Comparison of ENCODE assay signal across 14 cellular contexts in genomic region chr6:40138273-40138720, GRCh38.
A peak's percentile ranks its signal among the peaks of the same experiment; 100 is the strongest.
DNase-seq lines count a peak whose midpoint lies in the region; ATAC-seq, FAIRE-seq and TF ChIP-seq lines count a peak whose summit lies in the region.
"Had no signal": no experiment of that assay in that cellular context is flagged by ENCODE, and none has a peak within 500 bp of the region (broad histone marks: within the 10 kb centered on the region; RNA-seq: fewer than 3 reads in every experiment).

No MANE protein-coding gene starts in this region.

- BruUV-seq in HepG2 (replicated peaks; lab: Mats Ljungman, UMichigan): no TSS peak

- no peaks in the 10 kb centered on the region for H4K20me1 ChIP-seq in HepG2 (ENCODE audit: insufficient read depth, low read length)

- POLR2A ChIA-PET in HepG2 (lab: Yijun Ruan, JAX): no interaction called here

- CTCF ChIA-PET in HepG2 (lab: Yijun Ruan, JAX; ENCODE audit: low intra/inter-chr PET ratio, low total read pairs): no interaction called here

- DNase-seq in CD1c-positive myeloid dendritic cell (ENCODE audit: extremely low spot score) (peak; percentile 68), HepG2 (ENCODE audit: low spot score) (peak; percentile 90), G401 (ENCODE audit: low spot score) (no peak), cardiac septum (ENCODE audit: low spot score) (no peak), NCI-H187 treated with DMSO at 0.1 percent for 48 hours (lab: John Stamatoyannopoulos, UW) (no peak)
- DNase-seq: activated CD4-positive, alpha-beta memory T cell treated with anti-CD3 and anti-CD28 coated beads for 36 hours; COR-L47; dorsolateral prefrontal cortex; nucleus accumbens; spleen had no signal

- in situ Hi-C loops in HepG2 (cut with HindIII; ENCODE audit: extremely low pct_ligation_motif_present, low pct_unique_long_range_greater_than_20kb): no loop called here
- in situ Hi-C loops in G401 (cut with HindIII; ENCODE audit: low sequenced_read_pairs): no loop called here

- H3K79me2 ChIP-seq in HepG2 (ENCODE audit: insufficient read depth, low read length): no peaks in the 10 kb centered on the region

- no peak for TF ChIP-seq RAD21 in HepG2 (CRISPR knock-in tag; IDR thresholded peaks at IDR 0.05)

- H3K9ac ChIP-seq in HepG2 (ENCODE audit: insufficient read depth, low read depth, low read length): peak overlapping the region; percentile 34; the same call in 1 of the 2 replicates

- peak overlapping the region; percentile 82 for H2AFZ ChIP-seq in HepG2 (ENCODE audit: low read length)

- TF ChIP-seq CTCF in HepG2 (CRISPR knock-in tag; IDR thresholded peaks at IDR 0.05): no peak

- no peaks in the 10 kb centered on the region for H3K36me3 ChIP-seq in HepG2 (replicated peaks in 1 of 2; ENCODE audit: control insufficient read depth in 1 of 2, insufficient read depth in 2 of 2, low read length in 2 of 2)
- H3K36me3 ChIP-seq: spleen, suprapubic skin had no signal

- H3K4me3 ChIP-seq in HepG2 (replicated peaks in 1 of 3; ENCODE audit: insufficient read depth in 1 of 3, low read depth in 2 of 3, low read length in 3 of 3): peak overlapping the region; percentile 7 to 24 (median 20); a peak in 1 of 6 replicates
- H3K4me3 ChIP-seq: dorsolateral prefrontal cortex, spleen, suprapubic skin had no signal

- FAIRE-seq in HepG2 (lab: Jason Lieb, UNC): peak; percentile 88

- H3K4me1 ChIP-seq in HepG2 (ENCODE audit: insufficient read depth, low read length): peaks cover 30% of the 10 kb centered on the region
- H3K4me1 ChIP-seq: spleen, suprapubic skin had no signal

- peaks cover 50% of the 10 kb centered on the region for H3K9me3 ChIP-seq in HepG2 (ENCODE audit: low read length)
- H3K9me3 ChIP-seq: suprapubic skin had no signal

- ATAC-seq in GM19452 (IDR thresholded peaks at IDR 0.05; ENCODE audit: unreplicated experiment) (peak; percentile 60), HG03521 (IDR thresholded peaks at IDR 0.05; ENCODE audit: unreplicated experiment) (peak; percentile 42), HepG2 (peak; percentile 95), HG02571 (IDR thresholded peaks at IDR 0.05; ENCODE audit: unreplicated experiment) (no peak)

- H3K27ac ChIP-seq in HepG2 (ENCODE audit: extremely low read length, insufficient read depth, low read length): peak overlapping the region; percentile 39
- H3K27ac ChIP-seq: dorsolateral prefrontal cortex, spleen, suprapubic skin had no signal

- intact Hi-C loops in HepG2 (cut with micrococcal nuclease; ENCODE audit: unreplicated experiment) (no loop called here), cardiac septum (cut with DNase I) (no loop called here)

- no peak for TF ChIP-seq POLR2A in HepG2 (IDR thresholded peaks at IDR 0.05; ENCODE audit: insufficient read depth in 1 of 2, low read depth in 2 of 2, low read length in 2 of 2)

- peak overlapping the region; percentile 60 for H3K4me2 ChIP-seq in HepG2 (ENCODE audit: low read depth, low read length)

- WGBS in HepG2 (ENCODE audit: low lambda C conversion rate): 32% methylated on average over 4 of the region's 4 CpGs

- H3K27me3 ChIP-seq in HepG2 (ENCODE audit: control insufficient read depth in 1 of 2, insufficient read depth in 2 of 2, low read length in 2 of 2): no peaks in the 10 kb centered on the region
- H3K27me3 ChIP-seq: spleen, suprapubic skin had no signal

- TF ChIP-seq EP300 in HepG2 (IDR thresholded peaks at IDR 0.05; ENCODE audit: low read depth in 2 of 2, low read length in 2 of 2) (peak in 1 of 2 experiments; percentile 67; a peak in 2 of 4 replicates), HepG2 (CRISPR knock-in tag; IDR thresholded peaks at IDR 0.05; ENCODE audit: borderline replicate concordance) (peak; percentile 29; the same call in 1 of the 2 replicates)

TF ChIP-seq in HepG2, 621 proteins besides CTCF, POLR2A, EP300 and RAD21 (continues in another document):
- TF ChIP-seq ZNF510 (CRISPR knock-in tag; IDR thresholded peaks at IDR 0.05; ENCODE audit: low read depth) (0 out of 2 replicates have a peak, but pooled peaks have one; percentile 33), HIVEP1 (CRISPR knock-in tag; IDR thresholded peaks at IDR 0.05) (no peak), ZFP1 (CRISPR knock-in tag; IDR thresholded peaks at IDR 0.05) (0 out of 2 replicates have a peak, but pooled peaks have one; percentile 50), ZNF788 (CRISPR knock-in tag; IDR thresholded peaks at IDR 0.05; ENCODE audit: borderline replicate concordance) (peak; percentile 26; the same call in 1 of the 2 replicates), ZNF557 (CRISPR knock-in tag; IDR thresholded peaks at IDR 0.05) (0 out of 2 replicates have a peak, but pooled peaks have one; percentile 38), MEIS2 (CRISPR knock-in tag; IDR thresholded peaks at IDR 0.05) (peak; percentile 57; the same call in 1 of the 2 replicates), KLF13 (CRISPR knock-in tag; IDR thresholded peaks at IDR 0.05) (no peak), CEBPB (IDR thresholded peaks at IDR 0.05; ENCODE audit: borderline replicate concordance, low read depth, low read length) (peak; percentile 88), MIXL1 (CRISPR knock-in tag; IDR thresholded peaks at IDR 0.05) (no peak), ZGPAT (CRISPR knock-in tag; IDR thresholded peaks at IDR 0.05) (0 out of 2 replicates have a peak, but pooled peaks have one; percentile 42), HNRNPUL1 (IDR thresholded peaks at IDR 0.05; ENCODE audit: low read depth, low read length) (peak; percentile 74; the same call in 1 of the 2 replicates)
- TF ChIP-seq, protein P1, sequence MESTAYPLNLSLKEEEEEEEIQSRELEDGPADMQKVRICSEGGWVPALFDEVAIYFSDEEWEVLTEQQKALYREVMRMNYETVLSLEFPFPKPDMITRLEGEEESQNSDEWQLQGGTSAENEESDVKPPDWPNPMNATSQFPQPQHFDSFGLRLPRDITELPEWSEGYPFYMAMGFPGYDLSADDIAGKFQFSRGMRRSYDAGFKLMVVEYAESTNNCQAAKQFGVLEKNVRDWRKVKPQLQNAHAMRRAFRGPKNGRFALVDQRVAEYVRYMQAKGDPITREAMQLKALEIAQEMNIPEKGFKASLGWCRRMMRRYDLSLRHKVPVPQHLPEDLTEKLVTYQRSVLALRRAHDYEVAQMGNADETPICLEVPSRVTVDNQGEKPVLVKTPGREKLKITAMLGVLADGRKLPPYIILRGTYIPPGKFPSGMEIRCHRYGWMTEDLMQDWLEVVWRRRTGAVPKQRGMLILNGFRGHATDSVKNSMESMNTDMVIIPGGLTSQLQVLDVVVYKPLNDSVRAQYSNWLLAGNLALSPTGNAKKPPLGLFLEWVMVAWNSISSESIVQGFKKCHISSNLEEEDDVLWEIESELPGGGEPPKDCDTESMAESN (CRISPR knock-in tag; conservative IDR thresholded peaks at IDR 0.05): peak; percentile 70
- TF ChIP-seq, protein P2, sequence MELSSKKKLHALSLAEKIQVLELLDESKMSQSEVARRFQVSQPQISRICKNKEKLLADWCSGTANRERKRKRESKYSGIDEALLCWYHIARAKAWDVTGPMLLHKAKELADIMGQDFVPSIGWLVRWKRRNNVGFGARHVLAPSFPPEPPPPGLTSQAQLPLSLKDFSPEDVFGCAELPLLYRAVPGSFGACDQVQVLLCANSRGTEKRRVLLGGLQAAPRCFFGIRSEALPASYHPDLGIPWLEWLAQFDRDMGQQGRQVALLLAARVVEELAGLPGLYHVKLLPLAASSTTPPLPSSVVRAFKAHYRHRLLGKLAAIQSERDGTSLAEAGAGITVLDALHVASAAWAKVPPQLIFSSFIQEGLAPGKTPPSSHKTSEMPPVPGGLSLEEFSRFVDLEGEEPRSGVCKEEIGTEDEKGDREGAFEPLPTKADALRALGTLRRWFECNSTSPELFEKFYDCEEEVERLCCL (CRISPR knock-in tag; IDR thresholded peaks at IDR 0.05; ENCODE audit: borderline replicate concordance): no peak
- TF ChIP-seq, protein P3, sequence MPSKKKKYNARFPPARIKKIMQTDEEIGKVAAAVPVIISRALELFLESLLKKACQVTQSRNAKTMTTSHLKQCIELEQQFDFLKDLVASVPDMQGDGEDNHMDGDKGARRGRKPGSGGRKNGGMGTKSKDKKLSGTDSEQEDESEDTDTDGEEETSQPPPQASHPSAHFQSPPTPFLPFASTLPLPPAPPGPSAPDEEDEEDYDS (CRISPR knock-in tag; IDR thresholded peaks at IDR 0.05): 0 out of 2 replicates have a peak, but pooled peaks have one; percentile 18
- TF ChIP-seq, protein P4, sequence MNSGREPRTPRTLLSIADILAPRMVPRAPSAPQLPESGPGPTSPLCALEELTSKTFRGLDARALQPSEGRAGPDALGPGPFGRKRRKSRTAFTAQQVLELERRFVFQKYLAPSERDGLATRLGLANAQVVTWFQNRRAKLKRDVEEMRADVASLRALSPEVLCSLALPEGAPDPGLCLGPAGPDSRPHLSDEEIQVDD (CRISPR knock-in tag; IDR thresholded peaks at IDR 0.05; ENCODE audit: borderline replicate concordance): no peak
- TF ChIP-seq, protein P5, sequence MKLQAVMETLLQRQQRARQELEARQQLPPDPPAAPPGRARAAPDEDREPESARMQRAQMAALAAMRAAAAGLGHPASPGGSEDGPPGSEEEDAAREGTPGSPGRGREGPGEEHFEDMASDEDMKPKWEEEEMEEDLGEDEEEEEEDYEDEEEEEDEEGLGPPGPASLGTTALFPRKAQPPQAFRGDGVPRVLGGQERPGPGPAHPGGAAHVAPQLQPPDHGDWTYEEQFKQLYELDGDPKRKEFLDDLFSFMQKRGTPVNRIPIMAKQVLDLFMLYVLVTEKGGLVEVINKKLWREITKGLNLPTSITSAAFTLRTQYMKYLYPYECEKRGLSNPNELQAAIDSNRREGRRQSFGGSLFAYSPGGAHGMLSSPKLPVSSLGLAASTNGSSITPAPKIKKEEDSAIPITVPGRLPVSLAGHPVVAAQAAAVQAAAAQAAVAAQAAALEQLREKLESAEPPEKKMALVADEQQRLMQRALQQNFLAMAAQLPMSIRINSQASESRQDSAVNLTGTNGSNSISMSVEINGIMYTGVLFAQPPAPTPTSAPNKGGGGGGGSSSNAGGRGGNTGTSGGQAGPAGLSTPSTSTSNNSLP (IDR thresholded peaks at IDR 0.05; ENCODE audit: low read depth, low read length): peak; percentile 78

Comparison
In these comparisons a context has a peak if more than half of its experiments do, and no peak if none do; other contexts are left out.
1. DNase-seq: peak in CD1c-positive myeloid dendritic cell (single experiment) and HepG2 (single experiment); none in G401 (single experiment), cardiac septum (single experiment) and NCI-H187 treated with DMSO at 0.1 percent for 48 hours (single experiment).